In genomic region chr12:123243851-123244250, GRCh38 we compare ENCODE assay signal across 1 cellular context.
TF ChIP-seq lines count a peak whose summit lies in the region.

No MANE protein-coding gene starts in this region.

TF ChIP-seq in SK-N-SH treated with all-trans-retinoic acid at 6 μM for 48 hours, 23 proteins besides CTCF, POLR2A, EP300 and RAD21 (continued from another document):
- no peak for TF ChIP-seq ZNF70 (CRISPR knock-in tag; IDR thresholded peaks at IDR 0.05)
- TF ChIP-seq, protein P1, sequence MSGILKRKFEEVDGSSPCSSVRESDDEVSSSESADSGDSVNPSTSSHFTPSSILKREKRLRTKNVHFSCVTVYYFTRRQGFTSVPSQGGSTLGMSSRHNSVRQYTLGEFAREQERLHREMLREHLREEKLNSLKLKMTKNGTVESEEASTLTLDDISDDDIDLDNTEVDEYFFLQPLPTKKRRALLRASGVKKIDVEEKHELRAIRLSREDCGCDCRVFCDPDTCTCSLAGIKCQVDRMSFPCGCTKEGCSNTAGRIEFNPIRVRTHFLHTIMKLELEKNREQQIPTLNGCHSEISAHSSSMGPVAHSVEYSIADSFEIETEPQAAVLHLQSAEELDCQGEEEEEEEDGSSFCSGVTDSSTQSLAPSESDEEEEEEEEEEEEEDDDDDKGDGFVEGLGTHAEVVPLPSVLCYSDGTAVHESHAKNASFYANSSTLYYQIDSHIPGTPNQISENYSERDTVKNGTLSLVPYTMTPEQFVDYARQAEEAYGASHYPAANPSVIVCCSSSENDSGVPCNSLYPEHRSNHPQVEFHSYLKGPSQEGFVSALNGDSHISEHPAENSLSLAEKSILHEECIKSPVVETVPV (CRISPR knock-in tag; IDR thresholded peaks at IDR 0.05): no peak
- no peak for TF ChIP-seq GLIS3 (CRISPR knock-in tag; IDR thresholded peaks at IDR 0.05)
- no peak for TF ChIP-seq BACH2 (CRISPR knock-in tag; IDR thresholded peaks at IDR 0.05; ENCODE audit: borderline replicate concordance)
- TF ChIP-seq, protein P2, sequence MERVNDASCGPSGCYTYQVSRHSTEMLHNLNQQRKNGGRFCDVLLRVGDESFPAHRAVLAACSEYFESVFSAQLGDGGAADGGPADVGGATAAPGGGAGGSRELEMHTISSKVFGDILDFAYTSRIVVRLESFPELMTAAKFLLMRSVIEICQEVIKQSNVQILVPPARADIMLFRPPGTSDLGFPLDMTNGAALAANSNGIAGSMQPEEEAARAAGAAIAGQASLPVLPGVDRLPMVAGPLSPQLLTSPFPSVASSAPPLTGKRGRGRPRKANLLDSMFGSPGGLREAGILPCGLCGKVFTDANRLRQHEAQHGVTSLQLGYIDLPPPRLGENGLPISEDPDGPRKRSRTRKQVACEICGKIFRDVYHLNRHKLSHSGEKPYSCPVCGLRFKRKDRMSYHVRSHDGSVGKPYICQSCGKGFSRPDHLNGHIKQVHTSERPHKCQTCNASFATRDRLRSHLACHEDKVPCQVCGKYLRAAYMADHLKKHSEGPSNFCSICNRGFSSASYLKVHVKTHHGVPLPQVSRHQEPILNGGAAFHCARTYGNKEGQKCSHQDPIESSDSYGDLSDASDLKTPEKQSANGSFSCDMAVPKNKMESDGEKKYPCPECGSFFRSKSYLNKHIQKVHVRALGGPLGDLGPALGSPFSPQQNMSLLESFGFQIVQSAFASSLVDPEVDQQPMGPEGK (CRISPR knock-in tag; IDR thresholded peaks at IDR 0.05; ENCODE audit: borderline replicate concordance): no peak
- no peak for TF ChIP-seq CREB5 (CRISPR knock-in tag; IDR thresholded peaks at IDR 0.05; ENCODE audit: low read depth)
- TF ChIP-seq SNAI2 (CRISPR knock-in tag; IDR thresholded peaks at IDR 0.05): no peak
